22 cellular contexts compared by ENCODE assay signal in the genomic region with DNA sequence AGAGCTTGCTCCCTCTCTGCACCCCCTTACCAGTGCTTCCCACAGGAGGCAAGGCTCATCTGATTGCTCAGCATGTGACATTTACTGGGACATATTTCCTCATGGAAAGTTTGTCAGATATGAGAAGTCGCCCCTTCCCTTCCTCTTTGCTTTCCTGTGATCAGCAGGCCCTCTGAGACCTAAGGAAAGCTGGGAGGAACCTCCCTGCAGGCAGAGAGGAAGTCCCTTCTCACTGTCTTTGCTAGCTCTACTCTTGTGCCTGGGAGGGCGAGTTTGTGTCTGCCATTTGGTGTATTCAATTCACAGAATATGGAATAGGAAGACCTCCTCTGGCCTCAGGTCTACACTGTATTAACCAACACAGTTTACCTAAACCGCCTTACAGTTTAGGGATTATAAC.
"Had no signal": no experiment of that assay in that cellular context is flagged by ENCODE, and none has a peak within 500 bp of the region (broad histone marks: within the 10 kb centered on the region; RNA-seq: fewer than 3 reads in every experiment).

No MANE protein-coding gene starts in this region.

- H3K36me3 Mint-ChIP-seq: memory B cell; natural killer cell; stimulated activated naive B cell treated with anti-CD40 and anti-IgM and Interleukin-4, amounts not matched to agents 10 μg/mL and 1 μg/mL and 100 μg/mL, for 72 hours had no signal

- H3K27ac ChIP-seq: heart right ventricle, left ventricle myocardium inferior, lower lobe of right lung, pancreas, psoas muscle, thoracic aorta, transverse colon had no signal

- H3K4me1 Mint-ChIP-seq: memory B cell; natural killer cell; neural crest cell; stimulated activated naive B cell treated with anti-CD40 and anti-IgM and Interleukin-4, amounts not matched to agents 10 μg/mL and 1 μg/mL and 100 μg/mL, for 72 hours; stimulated activated naive CD8-positive, alpha-beta T cell treated with anti-CD3 and anti-CD28 coated beads, Interleukin-15, amount 100 ng/mL, for 72 hours had no signal

- H3K4me3 Mint-ChIP-seq: memory B cell; natural killer cell; neural crest cell; stimulated activated naive B cell treated with anti-CD40 and anti-IgM and Interleukin-4, amounts not matched to agents 10 μg/mL and 1 μg/mL and 100 μg/mL, for 72 hours; stimulated activated naive CD8-positive, alpha-beta T cell treated with anti-CD3 and anti-CD28 coated beads, Interleukin-15, amount 100 ng/mL, for 72 hours had no signal

- H3K4me1 ChIP-seq: left ventricle myocardium inferior, lower lobe of right lung, pancreas, psoas muscle had no signal

- H3K9me3 ChIP-seq: heart right ventricle, left ventricle myocardium inferior, lower lobe of right lung, pancreas, psoas muscle, thoracic aorta, transverse colon had no signal

- H3K27me3 Mint-ChIP-seq: memory B cell; stimulated activated naive B cell treated with anti-CD40 and anti-IgM and Interleukin-4, amounts not matched to agents 10 μg/mL and 1 μg/mL and 100 μg/mL, for 72 hours; stimulated activated naive CD8-positive, alpha-beta T cell treated with anti-CD3 and anti-CD28 coated beads, Interleukin-15, amount 100 ng/mL, for 72 hours had no signal

- ATAC-seq: esophagus mucosa; heart right ventricle; lower lobe of right lung; natural killer cell; psoas muscle; sciatic nerve; stimulated activated naive B cell treated with anti-CD40 and anti-IgM and Interleukin-4, amounts not matched to agents 10 μg/mL and 1 μg/mL and 100 μg/mL, for 72 hours; stimulated activated naive CD8-positive, alpha-beta T cell treated with anti-CD3 and anti-CD28 coated beads, Interleukin-15, amount 100 ng/mL, for 72 hours had no signal

- H3K4me3 ChIP-seq: heart right ventricle, left ventricle myocardium inferior, lower lobe of right lung, pancreas, psoas muscle, thoracic aorta, transverse colon had no signal

- DNase-seq: central memory CD4-positive, alpha-beta T cell; cortex of kidney; effector memory CD4-positive, alpha-beta T cell; heart right ventricle; hypothalamus; islet precursor cell; left ventricle myocardium inferior; lower lobe of right lung; natural killer cell; pancreas; psoas muscle; retina; stimulated activated CD4-positive, alpha-beta T cell treated with anti-CD3 and anti-CD28 coated beads, Interleukin-2, amount 100 ng/mL, for 24 hours; stimulated activated CD4-positive, alpha-beta T cell treated with anti-CD3 and anti-CD28 coated beads, Interleukin-4, amount 100 ng/mL, for 4 hours; stimulated activated naive B cell treated with anti-CD40 and anti-IgM and Interleukin-4, amounts not matched to agents 10 μg/mL and 1 μg/mL and 100 μg/mL, for 72 hours; stimulated activated naive CD8-positive, alpha-beta T cell treated with anti-CD3 and anti-CD28 coated beads, Interleukin-15, amount 100 ng/mL, for 72 hours; transverse colon had no signal

- H3K9me3 Mint-ChIP-seq: memory B cell; natural killer cell; neural crest cell; stimulated activated naive B cell treated with anti-CD40 and anti-IgM and Interleukin-4, amounts not matched to agents 10 μg/mL and 1 μg/mL and 100 μg/mL, for 72 hours; stimulated activated naive CD8-positive, alpha-beta T cell treated with anti-CD3 and anti-CD28 coated beads, Interleukin-15, amount 100 ng/mL, for 72 hours had no signal

- H3K36me3 ChIP-seq: heart right ventricle, left ventricle myocardium inferior, lower lobe of right lung, pancreas, thoracic aorta, transverse colon had no signal

- H3K27me3 ChIP-seq: heart right ventricle, pancreas, transverse colon had no signal

- H3K27ac Mint-ChIP-seq: memory B cell; natural killer cell; stimulated activated naive B cell treated with anti-CD40 and anti-IgM and Interleukin-4, amounts not matched to agents 10 μg/mL and 1 μg/mL and 100 μg/mL, for 72 hours; stimulated activated naive CD8-positive, alpha-beta T cell treated with anti-CD3 and anti-CD28 coated beads, Interleukin-15, amount 100 ng/mL, for 72 hours had no signal
